Comparison of ENCODE assay signal across 11 cellular contexts in the genomic region with DNA sequence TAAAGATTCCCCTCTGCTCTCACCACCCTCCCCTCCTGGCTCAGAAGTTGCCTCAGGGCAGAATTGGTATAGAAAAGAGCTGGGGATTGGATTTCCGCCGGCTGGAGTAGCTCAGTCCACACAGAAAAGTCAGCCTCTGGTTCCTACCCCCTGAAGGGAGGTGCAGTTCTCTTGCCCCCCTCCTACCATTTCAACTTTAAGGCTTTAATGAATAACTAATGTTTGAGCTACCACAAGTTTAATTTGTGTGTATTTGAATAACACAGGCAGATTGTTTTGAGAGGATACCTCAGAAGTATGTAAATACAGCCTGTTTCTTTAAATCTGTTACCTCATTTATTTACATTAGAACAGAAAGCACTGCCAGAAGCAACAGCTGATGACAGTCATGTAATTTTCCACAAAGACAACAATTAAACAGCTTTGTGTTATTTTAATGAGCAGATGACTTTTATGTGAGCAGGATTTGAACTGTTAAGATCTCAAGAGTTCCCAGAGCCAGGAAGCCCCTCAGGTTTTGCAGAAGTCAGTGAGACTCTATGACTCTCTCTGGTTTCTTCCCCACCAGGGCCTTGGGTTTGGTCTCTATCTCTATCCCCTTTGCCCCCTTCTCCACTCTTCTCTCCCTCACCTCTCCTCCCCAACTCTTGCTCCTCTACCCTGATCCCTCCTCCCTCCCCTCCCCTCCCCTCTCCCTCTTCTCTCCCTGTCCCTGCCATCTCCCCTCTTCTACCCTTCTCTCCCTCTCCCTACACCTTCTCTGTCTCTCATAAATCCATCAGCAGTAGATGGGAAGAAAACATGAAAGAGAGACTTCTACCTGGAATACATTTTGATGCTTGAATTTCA. TPM values are rescaled to one million over a fixed set of nuclear protein-coding genes. Genes with fewer than 3 reads are reported as not detected.
DNase-seq lines count a peak whose midpoint lies in the region; FAIRE-seq and TF ChIP-seq lines count a peak whose summit lies in the region.
"Had no signal": no experiment of that assay in that cellular context is flagged by ENCODE, and none has a peak within 500 bp of the region (broad histone marks: within the 10 kb centered on the region; RNA-seq: fewer than 3 reads in every experiment).

No MANE protein-coding gene starts in this region.

- peaks cover 79% of the 10 kb centered on the region for H3K4me1 ChIP-seq in skeletal muscle satellite cell (ENCODE audit: control insufficient read depth, insufficient read depth, low read length)

- no peaks in the 10 kb centered on the region for H3K9me3 ChIP-seq in skeletal muscle satellite cell (replicated peaks; ENCODE audit: low read length)

- DNase-seq in DMS 273 (lab: John Stamatoyannopoulos, UW; ENCODE audit: unreplicated experiment) (peak; percentile 31), DMS 273 treated with DMSO at 0.1 percent for 48 hours (lab: John Stamatoyannopoulos, UW) (no peak), SHP77 treated with DMSO at 0.1 percent for 48 hours (lab: John Stamatoyannopoulos, UW) (peak; percentile 83), fibroblast of peridontal ligament (ENCODE audit: extremely low read depth) (peak; percentile 45), mucosa of gallbladder (ENCODE audit: low spot score) (no peak), NCI-H2227 treated with DMSO at 0.1 percent for 48 hours (lab: John Stamatoyannopoulos, UW) (no peak), GM12892 (ENCODE audit: insufficient read length) (no peak)
- DNase-seq: 8988T, left ventricle myocardium superior had no signal

- H3K27me3 ChIP-seq in skeletal muscle satellite cell (ENCODE audit: control insufficient read depth, insufficient read depth, low read length): no peaks in the 10 kb centered on the region

- no peak for TF ChIP-seq POLR2A in GM12892 (IDR thresholded peaks at IDR 0.05; ENCODE audit: low read depth, low read length)

- H3K9ac ChIP-seq in skeletal muscle satellite cell (ENCODE audit: low read depth, low read length): peak overlapping the region; percentile 3

- H3K4me3 ChIP-seq in skeletal muscle satellite cell (ENCODE audit: low read length): no peak overlapping the region

- no peak for FAIRE-seq in GM12892 (lab: Jason Lieb, UNC)
- FAIRE-seq: H54 had no signal

- peak overlapping the region; percentile 34 for H3K4me2 ChIP-seq in skeletal muscle satellite cell (ENCODE audit: low read length)

- H3K36me3 ChIP-seq in skeletal muscle satellite cell (ENCODE audit: insufficient read depth, low read length): peaks cover 44% of the 10 kb centered on the region

RNA-seq across cellular contexts. Expression of a gene that starts 26.3 kb away (rescaled TPM):
- 23.6 and 28.6 TPM in 2 replicates for total RNA-seq in skeletal muscle satellite cell (2012; rRNA removed)
- 9.2 TPM for total RNA-seq in mucosa of gallbladder
- 14.6 TPM for polyA plus RNA-seq in GM12892 (2012; ENCODE audit: missing spikeins)

Comparison
In these comparisons a context has a peak if more than half of its experiments do, and no peak if none do; other contexts are left out.
1. DNase-seq: peak in DMS 273 (single experiment), SHP77 treated with DMSO at 0.1 percent for 48 hours (single experiment) and fibroblast of peridontal ligament (single experiment); none in DMS 273 treated with DMSO at 0.1 percent for 48 hours (single experiment), mucosa of gallbladder (single experiment), NCI-H2227 treated with DMSO at 0.1 percent for 48 hours (single experiment) and GM12892 (single experiment).